ENCODE assay signal across 13 cellular contexts in genomic region chr18:40852406-40852805, GRCh38.
"Had no signal": no experiment of that assay in that cellular context is flagged by ENCODE, and none has a peak within 500 bp of the region (broad histone marks: within the 10 kb centered on the region; RNA-seq: fewer than 3 reads in every experiment).

No MANE protein-coding gene starts in this region.

- DNase-seq: activated CD4-positive, alpha-beta T cell treated with anti-CD3 and anti-CD28 coated beads, Interleukin-2, amount 50 U/mL, for 48 hours; activated naive CD4-positive, alpha-beta T cell treated with anti-CD3 and anti-CD28 coated beads, Interleukin-2, amount 10 ng/mL, durations not matched to agents 7 days and 5 days; caudate nucleus; kidney glomerular epithelial cell; mesendoderm; natural killer cell; posterior cingulate gyrus; T1000 had no signal

- ATAC-seq: activated T-helper 17 cell treated with anti-CD3 and anti-CD28 coated beads, Interleukin-2, amount 50 U/mL, for 72 hours; natural killer cell; stimulated activated effector memory CD8-positive, alpha-beta T cell treated with anti-CD3 and anti-CD28 coated beads, Interleukin-12 subunit alpha, Interleukin-12 subunit beta, amount 100 ng/mL, for 72 hours had no signal

- H3K4me3 ChIP-seq: esophagus muscularis mucosa, hepatocyte had no signal

- H3K27ac ChIP-seq: esophagus muscularis mucosa, hepatocyte had no signal

- H3K27me3 ChIP-seq: esophagus muscularis mucosa, hepatocyte had no signal

- H3K36me3 ChIP-seq: esophagus muscularis mucosa had no signal

- H2AFZ ChIP-seq: hepatocyte had no signal

- H3K9me3 ChIP-seq: esophagus muscularis mucosa had no signal

- H3K79me2 ChIP-seq: hepatocyte had no signal

- FAIRE-seq: colon had no signal

- H3K4me2 ChIP-seq: hepatocyte had no signal
